In the genomic region with DNA sequence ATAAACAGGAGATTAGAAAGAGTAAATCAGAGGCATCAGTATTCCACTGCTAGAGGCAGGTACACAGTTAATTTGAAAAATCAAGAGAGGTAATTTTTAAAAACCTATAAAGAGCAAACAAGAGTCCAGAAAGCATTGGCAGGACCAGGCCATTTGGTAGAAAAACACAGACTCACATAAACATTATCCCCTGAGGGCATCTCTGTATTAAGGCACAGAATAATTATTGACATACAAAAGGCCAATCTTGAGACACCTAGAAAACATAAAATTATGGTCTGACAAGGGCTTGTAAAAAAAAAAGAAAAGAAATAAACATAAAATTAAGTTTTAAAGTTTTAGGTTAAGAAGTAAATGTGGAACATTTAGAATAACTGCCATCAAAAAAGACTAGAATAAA, we compare ENCODE assay signal across 1 cellular context.
TF ChIP-seq lines count a peak whose summit lies in the region.

No MANE protein-coding gene starts in this region.

TF ChIP-seq in SK-N-SH treated with all-trans-retinoic acid at 6 μM for 48 hours, 23 proteins besides CTCF, POLR2A, EP300 and RAD21 (continued from another document):
- TF ChIP-seq TOX (CRISPR knock-in tag; IDR thresholded peaks at IDR 0.05; ENCODE audit: borderline replicate concordance): no peak
- TF ChIP-seq, protein P1, sequence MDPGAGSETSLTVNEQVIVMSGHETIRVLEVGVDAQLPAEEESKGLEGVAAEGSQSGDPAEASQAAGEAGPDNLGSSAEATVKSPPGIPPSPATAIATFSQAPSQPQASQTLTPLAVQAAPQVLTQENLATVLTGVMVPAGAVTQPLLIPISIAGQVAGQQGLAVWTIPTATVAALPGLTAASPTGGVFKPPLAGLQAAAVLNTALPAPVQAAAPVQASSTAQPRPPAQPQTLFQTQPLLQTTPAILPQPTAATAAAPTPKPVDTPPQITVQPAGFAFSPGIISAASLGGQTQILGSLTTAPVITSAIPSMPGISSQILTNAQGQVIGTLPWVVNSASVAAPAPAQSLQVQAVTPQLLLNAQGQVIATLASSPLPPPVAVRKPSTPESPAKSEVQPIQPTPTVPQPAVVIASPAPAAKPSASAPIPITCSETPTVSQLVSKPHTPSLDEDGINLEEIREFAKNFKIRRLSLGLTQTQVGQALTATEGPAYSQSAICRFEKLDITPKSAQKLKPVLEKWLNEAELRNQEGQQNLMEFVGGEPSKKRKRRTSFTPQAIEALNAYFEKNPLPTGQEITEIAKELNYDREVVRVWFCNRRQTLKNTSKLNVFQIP (CRISPR knock-in tag; IDR thresholded peaks at IDR 0.05; ENCODE audit: borderline replicate concordance, low read depth): no peak
- TF ChIP-seq ZFP30 (CRISPR knock-in tag; IDR thresholded peaks at IDR 0.05): no peak
- TF ChIP-seq BACH2 (CRISPR knock-in tag; IDR thresholded peaks at IDR 0.05; ENCODE audit: borderline replicate concordance): no peak
- no peak for TF ChIP-seq ZFP3 (CRISPR knock-in tag; IDR thresholded peaks at IDR 0.05)
